In the genomic region with DNA sequence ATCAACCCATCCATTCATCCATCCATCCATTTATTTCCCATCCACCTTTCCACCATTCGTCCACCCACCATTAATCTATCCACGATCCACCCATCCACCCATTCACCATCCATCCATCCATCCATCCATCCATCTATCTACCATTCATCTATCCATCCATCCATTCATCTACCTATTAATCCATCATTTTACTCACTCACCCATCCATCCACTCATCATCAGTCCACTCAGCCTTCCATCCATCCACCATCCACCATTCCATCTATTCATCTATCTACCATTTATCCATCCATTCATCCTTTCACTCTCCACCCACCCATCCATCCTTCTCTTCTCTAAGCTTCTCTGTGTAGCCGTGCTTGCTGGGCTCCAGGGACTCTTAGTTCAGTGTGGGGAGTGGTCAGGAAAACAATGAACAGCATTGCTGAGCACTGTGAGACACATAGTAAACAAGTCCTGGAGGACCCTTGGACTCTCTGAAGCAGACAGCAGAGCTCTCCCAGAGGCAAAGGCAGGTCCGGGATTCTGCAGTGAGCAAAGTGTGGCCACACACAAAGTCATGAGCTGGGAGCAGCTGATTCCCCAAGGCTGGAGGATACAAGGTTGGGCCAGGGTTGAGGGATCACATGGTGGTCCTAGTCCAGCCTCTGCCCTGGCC, we compare ENCODE assay signal across 1 cellular context.
TF ChIP-seq lines count a peak whose summit lies in the region.

No MANE protein-coding gene starts in this region.

TF ChIP-seq in HepG2, 621 proteins besides CTCF, POLR2A, EP300 and RAD21 (continued from another document and continues in another):
- TF ChIP-seq SKI (IDR thresholded peaks at IDR 0.05; ENCODE audit: partially characterized antibody) (no peak), MXI1 (IDR thresholded peaks at IDR 0.05; ENCODE audit: borderline replicate concordance, low read depth, low read length) (no peak), PAF1 (CRISPR knock-in tag; IDR thresholded peaks at IDR 0.05) (no peak), ZNF331 (CRISPR knock-in tag; IDR thresholded peaks at IDR 0.05) (peak; percentile 91), SOX13 (IDR thresholded peaks at IDR 0.05) (no peak), SOX13 (CRISPR knock-in tag; conservative IDR thresholded peaks at IDR 0.05 in 1 of 2, IDR thresholded peaks at IDR 0.05 in 1 of 2) (peak in 1 of 2 experiments; percentile 53; a peak in 1 of 4 replicates), CBX1 (IDR thresholded peaks at IDR 0.05; ENCODE audit: low read depth) (no peak), ZNF547 (CRISPR knock-in tag; IDR thresholded peaks at IDR 0.05) (no peak), CREB3 (CRISPR knock-in tag; IDR thresholded peaks at IDR 0.05) (no peak), FOXC1 (CRISPR knock-in tag; IDR thresholded peaks at IDR 0.05; ENCODE audit: borderline replicate concordance) (no peak), HMGXB4 (CRISPR knock-in tag; IDR thresholded peaks at IDR 0.05; ENCODE audit: borderline replicate concordance in 1 of 2, low read depth in 1 of 2) (no peak), SIN3B (IDR thresholded peaks at IDR 0.05; ENCODE audit: low read length) (no peak), ZNF496 (CRISPR knock-in tag; IDR thresholded peaks at IDR 0.05; ENCODE audit: insufficient replicate concordance) (no peak), KDM6A (CRISPR knock-in tag; IDR thresholded peaks at IDR 0.05; ENCODE audit: low read depth) (no peak), CEBPG (CRISPR knock-in tag; IDR thresholded peaks at IDR 0.05) (no peak), NONO (IDR thresholded peaks at IDR 0.05) (no peak), NONO (CRISPR knock-in tag; conservative IDR thresholded peaks at IDR 0.05) (no peak), GMEB2 (CRISPR knock-in tag; IDR thresholded peaks at IDR 0.05; ENCODE audit: low read depth) (no peak), NCOA1 (CRISPR knock-in tag; IDR thresholded peaks at IDR 0.05) (no peak), TARDBP (CRISPR knock-in tag; IDR thresholded peaks at IDR 0.05) (no peak), HNF4G (IDR thresholded peaks at IDR 0.05; ENCODE audit: borderline replicate concordance, low read depth, low read length) (peak; percentile 41; the same call in 1 of the 2 replicates), HNF4G (CRISPR knock-in tag; IDR thresholded peaks at IDR 0.05; ENCODE audit: borderline replicate concordance, low read depth) (no peak), MAFK (conservative IDR thresholded peaks at IDR 0.05 in 1 of 2, IDR thresholded peaks at IDR 0.05 in 1 of 2; ENCODE audit: low read length in 2 of 2) (no peak), TBX2 (CRISPR knock-in tag; IDR thresholded peaks at IDR 0.05; ENCODE audit: borderline replicate concordance) (no peak)
- TF ChIP-seq, protein P1, sequence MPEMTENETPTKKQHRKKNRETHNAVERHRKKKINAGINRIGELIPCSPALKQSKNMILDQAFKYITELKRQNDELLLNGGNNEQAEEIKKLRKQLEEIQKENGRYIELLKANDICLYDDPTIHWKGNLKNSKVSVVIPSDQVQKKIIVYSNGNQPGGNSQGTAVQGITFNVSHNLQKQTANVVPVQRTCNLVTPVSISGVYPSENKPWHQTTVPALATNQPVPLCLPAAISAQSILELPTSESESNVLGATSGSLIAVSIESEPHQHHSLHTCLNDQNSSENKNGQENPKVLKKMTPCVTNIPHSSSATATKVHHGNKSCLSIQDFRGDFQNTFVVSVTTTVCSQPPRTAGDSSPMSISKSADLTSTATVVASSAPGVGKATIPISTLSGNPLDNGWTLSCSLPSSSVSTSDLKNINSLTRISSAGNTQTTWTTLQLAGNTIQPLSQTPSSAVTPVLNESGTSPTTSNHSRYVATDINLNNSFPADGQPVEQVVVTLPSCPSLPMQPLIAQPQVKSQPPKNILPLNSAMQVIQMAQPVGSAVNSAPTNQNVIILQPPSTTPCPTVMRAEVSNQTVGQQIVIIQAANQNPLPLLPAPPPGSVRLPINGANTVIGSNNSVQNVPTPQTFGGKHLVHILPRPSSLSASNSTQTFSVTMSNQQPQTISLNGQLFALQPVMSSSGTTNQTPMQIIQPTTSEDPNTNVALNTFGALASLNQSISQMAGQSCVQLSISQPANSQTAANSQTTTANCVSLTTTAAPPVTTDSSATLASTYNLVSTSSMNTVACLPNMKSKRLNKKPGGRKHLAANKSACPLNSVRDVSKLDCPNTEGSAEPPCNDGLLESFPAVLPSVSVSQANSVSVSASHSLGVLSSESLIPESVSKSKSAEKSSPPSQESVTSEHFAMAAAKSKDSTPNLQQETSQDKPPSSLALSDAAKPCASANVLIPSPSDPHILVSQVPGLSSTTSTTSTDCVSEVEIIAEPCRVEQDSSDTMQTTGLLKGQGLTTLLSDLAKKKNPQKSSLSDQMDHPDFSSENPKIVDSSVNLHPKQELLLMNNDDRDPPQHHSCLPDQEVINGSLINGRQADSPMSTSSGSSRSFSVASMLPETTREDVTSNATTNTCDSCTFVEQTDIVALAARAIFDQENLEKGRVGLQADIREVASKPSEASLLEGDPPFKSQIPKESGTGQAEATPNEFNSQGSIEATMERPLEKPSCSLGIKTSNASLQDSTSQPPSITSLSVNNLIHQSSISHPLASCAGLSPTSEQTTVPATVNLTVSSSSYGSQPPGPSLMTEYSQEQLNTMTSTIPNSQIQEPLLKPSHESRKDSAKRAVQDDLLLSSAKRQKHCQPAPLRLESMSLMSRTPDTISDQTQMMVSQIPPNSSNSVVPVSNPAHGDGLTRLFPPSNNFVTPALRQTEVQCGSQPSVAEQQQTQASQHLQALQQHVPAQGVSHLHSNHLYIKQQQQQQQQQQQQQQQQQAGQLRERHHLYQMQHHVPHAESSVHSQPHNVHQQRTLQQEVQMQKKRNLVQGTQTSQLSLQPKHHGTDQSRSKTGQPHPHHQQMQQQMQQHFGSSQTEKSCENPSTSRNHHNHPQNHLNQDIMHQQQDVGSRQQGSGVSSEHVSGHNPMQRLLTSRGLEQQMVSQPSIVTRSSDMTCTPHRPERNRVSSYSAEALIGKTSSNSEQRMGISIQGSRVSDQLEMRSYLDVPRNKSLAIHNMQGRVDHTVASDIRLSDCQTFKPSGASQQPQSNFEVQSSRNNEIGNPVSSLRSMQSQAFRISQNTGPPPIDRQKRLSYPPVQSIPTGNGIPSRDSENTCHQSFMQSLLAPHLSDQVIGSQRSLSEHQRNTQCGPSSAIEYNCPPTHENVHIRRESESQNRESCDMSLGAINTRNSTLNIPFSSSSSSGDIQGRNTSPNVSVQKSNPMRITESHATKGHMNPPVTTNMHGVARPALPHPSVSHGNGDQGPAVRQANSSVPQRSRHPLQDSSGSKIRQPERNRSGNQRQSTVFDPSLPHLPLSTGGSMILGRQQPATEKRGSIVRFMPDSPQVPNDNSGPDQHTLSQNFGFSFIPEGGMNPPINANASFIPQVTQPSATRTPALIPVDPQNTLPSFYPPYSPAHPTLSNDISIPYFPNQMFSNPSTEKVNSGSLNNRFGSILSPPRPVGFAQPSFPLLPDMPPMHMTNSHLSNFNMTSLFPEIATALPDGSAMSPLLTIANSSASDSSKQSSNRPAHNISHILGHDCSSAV (CRISPR knock-in tag; IDR thresholded peaks at IDR 0.05; ENCODE audit: borderline replicate concordance): no peak
- TF ChIP-seq, protein P2, sequence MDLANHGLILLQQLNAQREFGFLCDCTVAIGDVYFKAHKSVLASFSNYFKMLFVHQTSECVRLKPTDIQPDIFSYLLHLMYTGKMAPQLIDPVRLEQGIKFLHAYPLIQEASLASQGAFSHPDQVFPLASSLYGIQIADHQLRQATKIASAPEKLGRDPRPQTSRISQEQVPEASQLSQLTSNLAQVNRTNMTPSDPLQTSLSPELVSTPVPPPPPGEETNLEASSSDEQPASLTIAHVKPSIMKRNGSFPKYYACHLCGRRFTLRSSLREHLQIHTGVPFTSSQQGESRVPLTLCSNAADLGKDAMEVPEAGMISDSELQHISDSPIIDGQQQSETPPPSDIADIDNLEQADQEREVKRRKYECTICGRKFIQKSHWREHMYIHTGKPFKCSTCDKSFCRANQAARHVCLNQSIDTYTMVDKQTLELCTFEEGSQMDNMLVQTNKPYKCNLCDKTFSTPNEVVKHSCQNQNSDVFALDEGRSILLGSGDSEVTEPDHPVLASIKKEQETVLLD (CRISPR knock-in tag; IDR thresholded peaks at IDR 0.05; ENCODE audit: low read depth): no peak
- TF ChIP-seq, protein P3, sequence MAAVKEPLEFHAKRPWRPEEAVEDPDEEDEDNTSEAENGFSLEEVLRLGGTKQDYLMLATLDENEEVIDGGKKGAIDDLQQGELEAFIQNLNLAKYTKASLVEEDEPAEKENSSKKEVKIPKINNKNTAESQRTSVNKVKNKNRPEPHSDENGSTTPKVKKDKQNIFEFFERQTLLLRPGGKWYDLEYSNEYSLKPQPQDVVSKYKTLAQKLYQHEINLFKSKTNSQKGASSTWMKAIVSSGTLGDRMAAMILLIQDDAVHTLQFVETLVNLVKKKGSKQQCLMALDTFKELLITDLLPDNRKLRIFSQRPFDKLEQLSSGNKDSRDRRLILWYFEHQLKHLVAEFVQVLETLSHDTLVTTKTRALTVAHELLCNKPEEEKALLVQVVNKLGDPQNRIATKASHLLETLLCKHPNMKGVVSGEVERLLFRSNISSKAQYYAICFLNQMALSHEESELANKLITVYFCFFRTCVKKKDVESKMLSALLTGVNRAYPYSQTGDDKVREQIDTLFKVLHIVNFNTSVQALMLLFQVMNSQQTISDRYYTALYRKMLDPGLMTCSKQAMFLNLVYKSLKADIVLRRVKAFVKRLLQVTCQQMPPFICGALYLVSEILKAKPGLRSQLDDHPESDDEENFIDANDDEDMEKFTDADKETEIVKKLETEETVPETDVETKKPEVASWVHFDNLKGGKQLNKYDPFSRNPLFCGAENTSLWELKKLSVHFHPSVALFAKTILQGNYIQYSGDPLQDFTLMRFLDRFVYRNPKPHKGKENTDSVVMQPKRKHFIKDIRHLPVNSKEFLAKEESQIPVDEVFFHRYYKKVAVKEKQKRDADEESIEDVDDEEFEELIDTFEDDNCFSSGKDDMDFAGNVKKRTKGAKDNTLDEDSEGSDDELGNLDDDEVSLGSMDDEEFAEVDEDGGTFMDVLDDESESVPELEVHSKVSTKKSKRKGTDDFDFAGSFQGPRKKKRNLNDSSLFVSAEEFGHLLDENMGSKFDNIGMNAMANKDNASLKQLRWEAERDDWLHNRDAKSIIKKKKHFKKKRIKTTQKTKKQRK (IDR thresholded peaks at IDR 0.05; ENCODE audit: low read length): no peak
- TF ChIP-seq, protein P4, sequence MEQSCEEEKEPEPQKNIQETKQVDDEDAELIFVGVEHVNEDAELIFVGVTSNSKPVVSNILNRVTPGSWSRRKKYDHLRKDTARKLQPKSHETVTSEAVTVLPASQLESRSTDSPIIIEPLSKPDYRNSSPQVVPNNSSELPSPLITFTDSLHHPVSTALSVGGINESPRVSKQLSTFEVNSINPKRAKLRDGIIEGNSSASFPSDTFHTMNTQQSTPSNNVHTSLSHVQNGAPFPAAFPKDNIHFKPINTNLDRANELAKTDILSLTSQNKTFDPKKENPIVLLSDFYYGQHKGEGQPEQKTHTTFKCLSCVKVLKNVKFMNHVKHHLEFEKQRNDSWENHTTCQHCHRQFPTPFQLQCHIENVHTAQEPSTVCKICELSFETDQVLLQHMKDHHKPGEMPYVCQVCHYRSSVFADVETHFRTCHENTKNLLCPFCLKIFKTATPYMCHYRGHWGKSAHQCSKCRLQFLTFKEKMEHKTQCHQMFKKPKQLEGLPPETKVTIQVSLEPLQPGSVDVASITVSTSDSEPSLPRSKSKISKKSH (CRISPR knock-in tag; IDR thresholded peaks at IDR 0.05; ENCODE audit: borderline replicate concordance): no peak
- TF ChIP-seq, protein P5, sequence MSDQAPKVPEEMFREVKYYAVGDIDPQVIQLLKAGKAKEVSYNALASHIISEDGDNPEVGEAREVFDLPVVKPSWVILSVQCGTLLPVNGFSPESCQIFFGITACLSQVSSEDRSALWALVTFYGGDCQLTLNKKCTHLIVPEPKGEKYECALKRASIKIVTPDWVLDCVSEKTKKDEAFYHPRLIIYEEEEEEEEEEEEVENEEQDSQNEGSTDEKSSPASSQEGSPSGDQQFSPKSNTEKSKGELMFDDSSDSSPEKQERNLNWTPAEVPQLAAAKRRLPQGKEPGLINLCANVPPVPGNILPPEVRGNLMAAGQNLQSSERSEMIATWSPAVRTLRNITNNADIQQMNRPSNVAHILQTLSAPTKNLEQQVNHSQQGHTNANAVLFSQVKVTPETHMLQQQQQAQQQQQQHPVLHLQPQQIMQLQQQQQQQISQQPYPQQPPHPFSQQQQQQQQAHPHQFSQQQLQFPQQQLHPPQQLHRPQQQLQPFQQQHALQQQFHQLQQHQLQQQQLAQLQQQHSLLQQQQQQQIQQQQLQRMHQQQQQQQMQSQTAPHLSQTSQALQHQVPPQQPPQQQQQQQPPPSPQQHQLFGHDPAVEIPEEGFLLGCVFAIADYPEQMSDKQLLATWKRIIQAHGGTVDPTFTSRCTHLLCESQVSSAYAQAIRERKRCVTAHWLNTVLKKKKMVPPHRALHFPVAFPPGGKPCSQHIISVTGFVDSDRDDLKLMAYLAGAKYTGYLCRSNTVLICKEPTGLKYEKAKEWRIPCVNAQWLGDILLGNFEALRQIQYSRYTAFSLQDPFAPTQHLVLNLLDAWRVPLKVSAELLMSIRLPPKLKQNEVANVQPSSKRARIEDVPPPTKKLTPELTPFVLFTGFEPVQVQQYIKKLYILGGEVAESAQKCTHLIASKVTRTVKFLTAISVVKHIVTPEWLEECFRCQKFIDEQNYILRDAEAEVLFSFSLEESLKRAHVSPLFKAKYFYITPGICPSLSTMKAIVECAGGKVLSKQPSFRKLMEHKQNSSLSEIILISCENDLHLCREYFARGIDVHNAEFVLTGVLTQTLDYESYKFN (CRISPR knock-in tag; conservative IDR thresholded peaks at IDR 0.05): 0 out of 2 replicates have a peak, but pooled peaks have one; percentile 39
